Comparison of ENCODE assay signal across 8 cellular contexts in the genomic region with DNA sequence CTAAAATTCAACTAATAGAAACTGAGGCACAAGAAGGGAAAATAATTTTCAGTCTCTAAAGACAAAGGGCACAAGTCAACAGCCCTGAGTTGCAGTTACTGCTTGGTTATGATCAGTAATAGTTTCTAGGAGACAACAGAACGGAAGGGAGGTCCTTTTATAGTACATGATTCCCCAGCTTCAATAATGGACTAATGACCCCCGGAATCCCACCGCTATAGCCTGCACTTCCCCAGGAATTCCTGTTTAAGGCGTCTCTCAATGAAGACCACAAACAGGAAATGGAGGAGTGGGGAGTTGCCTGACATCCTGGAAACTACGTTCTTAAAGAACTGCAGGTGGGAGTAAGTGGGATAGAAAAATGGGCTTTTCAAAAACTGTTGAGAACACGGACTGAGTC.
DNase-seq lines count a peak whose midpoint lies in the region; ATAC-seq and TF ChIP-seq lines count a peak whose summit lies in the region.

No MANE protein-coding gene starts in this region.

- 0 out of 2 replicates have a peak overlapping the region, but pooled peaks have one; percentile 18 for H3K9ac ChIP-seq in SU-DHL-6 (ENCODE audit: low read length)

- no peaks in the 10 kb centered on the region for H4K20me1 ChIP-seq in SU-DHL-6 (ENCODE audit: low read depth, low read length)

- no peak overlapping the region for H3K4me2 ChIP-seq in SU-DHL-6 (ENCODE audit: low read depth, low read length, poor library complexity, severe bottlenecking)

- H3F3A ChIP-seq in SU-DHL-6 (ENCODE audit: insufficient read depth): peaks cover 12% of the 10 kb centered on the region; the same call in 1 of the 2 replicates

- no peak overlapping the region for H3K4me3 ChIP-seq in SU-DHL-6 (ENCODE audit: insufficient read depth, low read length, poor library complexity, severe bottlenecking)

- H3K4me3 Mint-ChIP-seq in stimulated activated naive B cell treated with anti-CD40 and anti-IgM and Interleukin-4, amounts not matched to agents 10 μg/mL and 1 μg/mL and 100 μg/mL, for 72 hours: no peak overlapping the region

- peak in 1 of 2 donors; percentile 19 for DNase-seq in foreskin keratinocyte
- DNase-seq in stimulated activated naive B cell treated with anti-CD40 and anti-IgM and Interleukin-4, amounts not matched to agents 10 μg/mL and 1 μg/mL and 100 μg/mL, for 72 hours: no peak
- DNase-seq in NCI-H2081 (lab: John Stamatoyannopoulos, UW): no peak
- no peak for DNase-seq in NCI-H1930 (lab: John Stamatoyannopoulos, UW)
- DNase-seq in mucosa of gallbladder (ENCODE audit: low spot score): no peak

- H3K4me1 ChIP-seq in foreskin keratinocyte: peaks cover 30% of the 10 kb centered on the region

- H3K27ac ChIP-seq in SU-DHL-6 (ENCODE audit: low read depth, low read length) (no peak overlapping the region), foreskin keratinocyte (peak overlapping the region; percentile 100)

- peaks cover 37 to 59% of the 10 kb centered on the region in 2 donors for H3K36me3 Mint-ChIP-seq in stimulated activated naive B cell treated with anti-CD40 and anti-IgM and Interleukin-4, amounts not matched to agents 10 μg/mL and 1 μg/mL and 100 μg/mL, for 72 hours

- H3K9me3 Mint-ChIP-seq in stimulated activated naive B cell treated with anti-CD40 and anti-IgM and Interleukin-4, amounts not matched to agents 10 μg/mL and 1 μg/mL and 100 μg/mL, for 72 hours: no peaks in the 10 kb centered on the region

- H3K9me3 ChIP-seq in SU-DHL-6 (ENCODE audit: insufficient read depth, low read length): no peaks in the 10 kb centered on the region

- ATAC-seq in GM21825 (IDR thresholded peaks at IDR 0.05; ENCODE audit: unreplicated experiment) (peak; percentile 14), foreskin keratinocyte (no peak), GM21367 (IDR thresholded peaks at IDR 0.05; ENCODE audit: unreplicated experiment) (no peak)
- ATAC-seq in stimulated activated naive B cell treated with anti-CD40 and anti-IgM and Interleukin-4, amounts not matched to agents 10 μg/mL and 1 μg/mL and 100 μg/mL, for 72 hours (replicated peaks): no peak

- no peaks in the 10 kb centered on the region for H3K79me2 ChIP-seq in SU-DHL-6 (ENCODE audit: insufficient read depth, low read length)

- TF ChIP-seq CTCF in SU-DHL-6 (IDR thresholded peaks at IDR 0.05; ENCODE audit: insufficient read depth, low read length, poor library complexity, severe bottlenecking): no peak
- TF ChIP-seq CTCF in foreskin keratinocyte (conservative IDR thresholded peaks at IDR 0.05): no peak

- peaks cover 4% of the 10 kb centered on the region in 2 donors for H3K4me1 Mint-ChIP-seq in stimulated activated naive B cell treated with anti-CD40 and anti-IgM and Interleukin-4, amounts not matched to agents 10 μg/mL and 1 μg/mL and 100 μg/mL, for 72 hours

- no peaks in the 10 kb centered on the region for H3K27me3 Mint-ChIP-seq in stimulated activated naive B cell treated with anti-CD40 and anti-IgM and Interleukin-4, amounts not matched to agents 10 μg/mL and 1 μg/mL and 100 μg/mL, for 72 hours

- no peaks in the 10 kb centered on the region for H3K9me2 ChIP-seq in SU-DHL-6 (replicated peaks; ENCODE audit: insufficient read depth, low read length)

- H2AFZ ChIP-seq in SU-DHL-6 (ENCODE audit: low read depth, low read length, severe bottlenecking): no peak overlapping the region

- H3K27ac Mint-ChIP-seq in stimulated activated naive B cell treated with anti-CD40 and anti-IgM and Interleukin-4, amounts not matched to agents 10 μg/mL and 1 μg/mL and 100 μg/mL, for 72 hours: peak overlapping the region; percentile 56

- H3K27me3 ChIP-seq in SU-DHL-6 (ENCODE audit: low read length) (no peaks in the 10 kb centered on the region), foreskin keratinocyte (no peaks in the 10 kb centered on the region)

- H3K36me3 ChIP-seq in SU-DHL-6 (ENCODE audit: low read length): 0 out of 2 replicates have a peak, but pooled peaks cover 3% of the 10 kb centered on the region
